Comparison of ENCODE assay signal across 1 cellular context in the genomic region with DNA sequence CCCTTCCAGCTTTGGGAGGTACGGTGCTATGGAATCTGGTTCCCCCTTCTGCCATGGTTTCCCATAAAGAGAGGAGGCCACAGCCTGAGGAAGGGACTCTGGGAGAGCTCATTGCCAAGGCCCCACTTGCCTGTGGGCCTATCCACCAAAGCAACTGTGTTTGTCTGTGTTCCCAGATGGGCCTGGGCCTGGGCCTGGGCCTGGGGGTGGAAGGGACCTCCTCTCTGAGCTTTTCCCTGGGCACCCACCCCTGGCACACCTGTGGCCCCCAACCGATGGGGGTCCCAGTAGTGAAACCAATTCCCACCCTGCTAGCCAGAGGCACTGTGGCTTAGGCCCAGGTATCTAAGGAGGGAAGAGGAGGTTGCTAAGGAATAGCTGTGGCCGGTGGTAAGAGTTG.
TF ChIP-seq lines count a peak whose summit lies in the region.

No MANE protein-coding gene starts in this region.

TF ChIP-seq in WTC11, 78 proteins besides CTCF, POLR2A, EP300 and RAD21:
- TF ChIP-seq E2F4 (CRISPR knock-in tag; IDR thresholded peaks at IDR 0.05; ENCODE audit: borderline replicate concordance, low read depth) (no peak), KAT7 (CRISPR knock-in tag; IDR thresholded peaks at IDR 0.05; ENCODE audit: borderline replicate concordance) (no peak), PRRX2 (CRISPR knock-in tag; IDR thresholded peaks at IDR 0.05) (no peak), RELA (CRISPR knock-in tag; IDR thresholded peaks at IDR 0.05; ENCODE audit: borderline replicate concordance) (no peak), MYBL2 (CRISPR knock-in tag; IDR thresholded peaks at IDR 0.05) (no peak), ARID4B (CRISPR knock-in tag; IDR thresholded peaks at IDR 0.05; ENCODE audit: borderline replicate concordance) (no peak), ZNF317 (CRISPR knock-in tag; IDR thresholded peaks at IDR 0.05; ENCODE audit: borderline replicate concordance, low read depth) (no peak), MAX (CRISPR knock-in tag; IDR thresholded peaks at IDR 0.05) (no peak), NR3C1 (CRISPR knock-in tag; conservative IDR thresholded peaks at IDR 0.05; ENCODE audit: low read depth) (no peak), GRHL2 (CRISPR knock-in tag; IDR thresholded peaks at IDR 0.05; ENCODE audit: insufficient replicate concordance, severe bottlenecking) (no peak)
- TF ChIP-seq, protein P1, sequence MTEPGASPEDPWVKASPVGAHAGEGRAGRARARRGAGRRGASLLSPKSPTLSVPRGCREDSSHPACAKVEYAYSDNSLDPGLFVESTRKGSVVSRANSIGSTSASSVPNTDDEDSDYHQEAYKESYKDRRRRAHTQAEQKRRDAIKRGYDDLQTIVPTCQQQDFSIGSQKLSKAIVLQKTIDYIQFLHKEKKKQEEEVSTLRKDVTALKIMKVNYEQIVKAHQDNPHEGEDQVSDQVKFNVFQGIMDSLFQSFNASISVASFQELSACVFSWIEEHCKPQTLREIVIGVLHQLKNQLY (CRISPR knock-in tag; IDR thresholded peaks at IDR 0.05): no peak
- TF ChIP-seq, protein P2, sequence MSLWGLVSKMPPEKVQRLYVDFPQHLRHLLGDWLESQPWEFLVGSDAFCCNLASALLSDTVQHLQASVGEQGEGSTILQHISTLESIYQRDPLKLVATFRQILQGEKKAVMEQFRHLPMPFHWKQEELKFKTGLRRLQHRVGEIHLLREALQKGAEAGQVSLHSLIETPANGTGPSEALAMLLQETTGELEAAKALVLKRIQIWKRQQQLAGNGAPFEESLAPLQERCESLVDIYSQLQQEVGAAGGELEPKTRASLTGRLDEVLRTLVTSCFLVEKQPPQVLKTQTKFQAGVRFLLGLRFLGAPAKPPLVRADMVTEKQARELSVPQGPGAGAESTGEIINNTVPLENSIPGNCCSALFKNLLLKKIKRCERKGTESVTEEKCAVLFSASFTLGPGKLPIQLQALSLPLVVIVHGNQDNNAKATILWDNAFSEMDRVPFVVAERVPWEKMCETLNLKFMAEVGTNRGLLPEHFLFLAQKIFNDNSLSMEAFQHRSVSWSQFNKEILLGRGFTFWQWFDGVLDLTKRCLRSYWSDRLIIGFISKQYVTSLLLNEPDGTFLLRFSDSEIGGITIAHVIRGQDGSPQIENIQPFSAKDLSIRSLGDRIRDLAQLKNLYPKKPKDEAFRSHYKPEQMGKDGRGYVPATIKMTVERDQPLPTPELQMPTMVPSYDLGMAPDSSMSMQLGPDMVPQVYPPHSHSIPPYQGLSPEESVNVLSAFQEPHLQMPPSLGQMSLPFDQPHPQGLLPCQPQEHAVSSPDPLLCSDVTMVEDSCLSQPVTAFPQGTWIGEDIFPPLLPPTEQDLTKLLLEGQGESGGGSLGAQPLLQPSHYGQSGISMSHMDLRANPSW (CRISPR knock-in tag; conservative IDR thresholded peaks at IDR 0.05; ENCODE audit: low read depth): no peak
- TF ChIP-seq, protein P3, sequence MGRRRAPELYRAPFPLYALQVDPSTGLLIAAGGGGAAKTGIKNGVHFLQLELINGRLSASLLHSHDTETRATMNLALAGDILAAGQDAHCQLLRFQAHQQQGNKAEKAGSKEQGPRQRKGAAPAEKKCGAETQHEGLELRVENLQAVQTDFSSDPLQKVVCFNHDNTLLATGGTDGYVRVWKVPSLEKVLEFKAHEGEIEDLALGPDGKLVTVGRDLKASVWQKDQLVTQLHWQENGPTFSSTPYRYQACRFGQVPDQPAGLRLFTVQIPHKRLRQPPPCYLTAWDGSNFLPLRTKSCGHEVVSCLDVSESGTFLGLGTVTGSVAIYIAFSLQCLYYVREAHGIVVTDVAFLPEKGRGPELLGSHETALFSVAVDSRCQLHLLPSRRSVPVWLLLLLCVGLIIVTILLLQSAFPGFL (CRISPR knock-in tag; IDR thresholded peaks at IDR 0.05; ENCODE audit: borderline replicate concordance): no peak
